Comparison of ENCODE assay signal across 26 cellular contexts in the genomic region with DNA sequence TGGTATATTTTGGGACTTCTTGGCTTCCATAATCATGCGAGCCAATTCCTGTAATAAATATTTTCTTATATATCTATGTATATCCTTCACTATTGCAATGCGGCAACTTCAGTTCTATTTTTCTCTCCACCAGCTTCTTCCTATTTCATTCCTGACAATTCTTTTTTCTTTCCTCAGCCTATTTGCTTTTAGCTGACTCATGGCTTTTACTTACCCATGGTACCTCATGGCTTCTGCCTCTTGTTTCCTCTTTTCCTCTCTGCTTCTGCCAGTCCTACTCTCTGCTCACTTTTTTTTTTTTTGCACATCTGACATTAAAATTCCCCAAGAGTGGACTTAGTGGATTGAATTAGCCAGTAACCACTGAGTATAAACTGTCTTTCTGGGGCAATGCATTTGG.
A peak's percentile ranks its signal among the peaks of the same experiment; 100 is the strongest.
DNase-seq lines count a peak whose midpoint lies in the region; ATAC-seq, FAIRE-seq and TF ChIP-seq lines count a peak whose summit lies in the region.
"Had no signal": no experiment of that assay in that cellular context is flagged by ENCODE, and none has a peak within 500 bp of the region (broad histone marks: within the 10 kb centered on the region; RNA-seq: fewer than 3 reads in every experiment).

No MANE protein-coding gene starts in this region.

- DNase-seq in AML-193 (lab: John Stamatoyannopoulos, UW) (peak; percentile 51 to 62), KBM-7 (peak; percentile 19), PC-9 (no peak), H1 (ENCODE audit: low read depth in 1 of 2, low spot score in 2 of 2) (no peak), NCI-H510A (lab: John Stamatoyannopoulos, UW) (no peak), NCI-H2029 (lab: John Stamatoyannopoulos, UW) (no peak), HCEC 1CT (no peak)
- no peak for DNase-seq in activated CD4-positive, alpha-beta T cell treated with anti-CD3 and anti-CD28 coated beads for 36 hours
- DNase-seq: activated CD4-positive, alpha-beta memory T cell treated with anti-CD3 and anti-CD28 coated beads for 36 hours; activated CD8-positive, alpha-beta memory T cell treated with anti-CD3 and anti-CD28 coated beads, Interleukin-2, amount 50 U/mL, for 4 hours; activated naive CD4-positive, alpha-beta T cell treated with anti-CD3 and anti-CD28 coated beads for 36 hours; lower lobe of right lung; NCI-H1105; NCI-H2081; NCI-H226; NCI-H748 treated with DMSO at 0.1 percent for 48 hours; ovary; stimulated activated CD4-positive, alpha-beta T cell treated with anti-CD3 and anti-CD28 coated beads, Interleukin-2, amount 100 ng/mL, for 48 hours had no signal

- H3K56ac ChIP-seq in H1 (replicated peaks; ENCODE audit: insufficient read length, low read depth, low read length), result no peak overlapping the region

- WGBS in H1 (ENCODE audit: extremely low coverage in 1 of 2, insufficient coverage in 1 of 2, insufficient read length in 1 of 2, insufficient replicate concordance in 2 of 2, low coverage in 1 of 2, low lambda C conversion rate in 2 of 2, missing lambda C conversion rate in 1 of 2), 2 experiments, result 88% methylated on average over 2 of the region's 2 CpGs; no CpG with 5 or more reads in 1 of the 2 experiments

- H3K4me1 ChIP-seq in PC-9 (replicated peaks; ENCODE audit: insufficient read depth), result no peaks in the 10 kb centered on the region
- peaks cover 0 to 2% (median 0%) of the 10 kb centered on the region in 4 experiments; a peak in 1 of 7 replicates for H3K4me1 ChIP-seq in H1 (replicated peaks in 1 of 4; ENCODE audit: control insufficient read depth in 3 of 4, insufficient read depth in 4 of 4, low read length in 3 of 4)
- H3K4me1 ChIP-seq: lower lobe of right lung had no signal

- no peak overlapping the region for H3K27ac Mint-ChIP-seq in activated CD4-positive, alpha-beta T cell treated with anti-CD3 and anti-CD28 coated beads for 36 hours
- H3K27ac Mint-ChIP-seq: activated CD4-positive, alpha-beta memory T cell treated with anti-CD3 and anti-CD28 coated beads for 36 hours; activated naive CD4-positive, alpha-beta T cell treated with anti-CD3 and anti-CD28 coated beads for 36 hours; activated T-helper 1 cell treated with anti-CD3 and anti-CD28 coated beads, Interleukin-12 subunit alpha, Interleukin-12 subunit beta, Interleukin-2, Interleukin-4 antibody, amounts not matched to agents 30 ng/mL and 10 ng/mL and 1 ng/mL, durations not matched to agents 14 hours and 24 hours and 36 hours; B cell; brain; natural killer cell treated with Interleukin-12 subunit alpha and Interleukin-12 subunit beta and Interleukin-15 and Interleukin-18, amount 100 ng/mL, for 72 hours had no signal

- H2BK15ac ChIP-seq in H1 (ENCODE audit: low read length), result no peak overlapping the region

- no peak for TF ChIP-seq EP300 in H1 (IDR thresholded peaks at IDR 0.05; ENCODE audit: borderline replicate concordance in 1 of 2, low read depth in 2 of 2, low read length in 2 of 2)

- no peaks in the 10 kb centered on the region for H3F3A ChIP-seq in PC-9 (ENCODE audit: insufficient read depth, low read depth)

- no peak for FAIRE-seq in H1 (lab: Jason Lieb, UNC)

- in situ Hi-C loops in KBM-7 (cut with MboI; ENCODE audit: low pct_unique_long_range_greater_than_20kb, low sequenced_read_pairs), result no loop called here

- no peak overlapping the region for H2BK5ac ChIP-seq in H1 (ENCODE audit: low read depth, low read length)

- H3K4me3 Mint-ChIP-seq in activated CD4-positive, alpha-beta T cell treated with anti-CD3 and anti-CD28 coated beads for 36 hours, result no peak overlapping the region
- H3K4me3 Mint-ChIP-seq: activated CD4-positive, alpha-beta memory T cell treated with anti-CD3 and anti-CD28 coated beads for 36 hours; activated naive CD4-positive, alpha-beta T cell treated with anti-CD3 and anti-CD28 coated beads for 36 hours; activated T-helper 1 cell treated with anti-CD3 and anti-CD28 coated beads, Interleukin-12 subunit alpha, Interleukin-12 subunit beta, Interleukin-2, Interleukin-4 antibody, amounts not matched to agents 30 ng/mL and 10 ng/mL and 1 ng/mL, durations not matched to agents 14 hours and 24 hours and 36 hours; B cell; brain; natural killer cell treated with Interleukin-12 subunit alpha and Interleukin-12 subunit beta and Interleukin-15 and Interleukin-18, amount 100 ng/mL, for 72 hours had no signal

- H2BK120ac ChIP-seq in H1 (replicated peaks; ENCODE audit: low read depth, low read length), result no peak overlapping the region

- H3K9me3 Mint-ChIP-seq in activated CD4-positive, alpha-beta T cell treated with anti-CD3 and anti-CD28 coated beads for 36 hours (ENCODE audit: low read depth), result no peaks in the 10 kb centered on the region
- H3K9me3 Mint-ChIP-seq: activated CD4-positive, alpha-beta memory T cell treated with anti-CD3 and anti-CD28 coated beads for 36 hours; activated naive CD4-positive, alpha-beta T cell treated with anti-CD3 and anti-CD28 coated beads for 36 hours; activated T-helper 1 cell treated with anti-CD3 and anti-CD28 coated beads, Interleukin-12 subunit alpha, Interleukin-12 subunit beta, Interleukin-2, Interleukin-4 antibody, amounts not matched to agents 30 ng/mL and 10 ng/mL and 1 ng/mL, durations not matched to agents 14 hours and 24 hours and 36 hours; natural killer cell treated with Interleukin-12 subunit alpha and Interleukin-12 subunit beta and Interleukin-15 and Interleukin-18, amount 100 ng/mL, for 72 hours had no signal

- H3K27me3 ChIP-seq in PC-9 (ENCODE audit: insufficient read depth, low read depth), result no peaks in the 10 kb centered on the region
- H3K27me3 ChIP-seq in H1 (replicated peaks in 1 of 4; ENCODE audit: control insufficient read depth in 3 of 4, extremely low read depth in 1 of 4, insufficient read depth in 3 of 4, low read length in 3 of 4), result no peaks in the 10 kb centered on the region
- H3K27me3 ChIP-seq: ovary, tibial nerve had no signal

- CTCF ChIA-PET in PC-9 (lab: Charles Lee) (no interaction called here), H1 (lab: Charles Lee; ENCODE audit: partially characterized antibody) (no interaction called here)
- CTCF ChIA-PET in activated CD4-positive, alpha-beta T cell treated with anti-CD3 and anti-CD28 coated beads for 36 hours (lab: Charles Lee), result interaction anchor here (1.1 kb wide), 1 partner anchor 24 kb away, joined by 6 read pairs; no protein-coding TSS in a partner anchor

- no peak for ATAC-seq in activated CD4-positive, alpha-beta T cell treated with anti-CD3 and anti-CD28 coated beads for 36 hours
- ATAC-seq: activated CD4-positive, CD25-positive, alpha-beta regulatory T cell treated with anti-CD3 and anti-CD28 coated beads, Interleukin-2, amount 50 U/mL, for 24 hours; HCT116; lower lobe of right lung; natural killer cell treated with Interleukin-12 subunit alpha and Interleukin-12 subunit beta and Interleukin-15 and Interleukin-18, amount 100 ng/mL, for 72 hours; Right ventricle myocardium inferior had no signal

- H3K23ac ChIP-seq in H1 (ENCODE audit: insufficient read length), result no peak overlapping the region

- TF ChIP-seq POLR2A in H1 (IDR thresholded peaks at IDR 0.05; ENCODE audit: control extremely low read depth in 1 of 2, low read depth in 2 of 2, low read length in 2 of 2), result no peak

- H3K36me3 Mint-ChIP-seq in activated CD4-positive, alpha-beta T cell treated with anti-CD3 and anti-CD28 coated beads for 36 hours (ENCODE audit: low read depth), result no peaks in the 10 kb centered on the region
- H3K36me3 Mint-ChIP-seq: activated CD4-positive, alpha-beta memory T cell treated with anti-CD3 and anti-CD28 coated beads for 36 hours; brain; natural killer cell treated with Interleukin-12 subunit alpha and Interleukin-12 subunit beta and Interleukin-15 and Interleukin-18, amount 100 ng/mL, for 72 hours had no signal

- H3K4me3 ChIP-seq in PC-9, result no peak overlapping the region
- no peak overlapping the region for H3K4me3 ChIP-seq in H1 (ENCODE audit: extremely low read depth in 1 of 4, insufficient read depth in 2 of 4, low read depth in 3 of 4, low read length in 4 of 4)
- H3K4me3 ChIP-seq: lower lobe of right lung, ovary, tibial nerve had no signal

- TF ChIP-seq CTCF in PC-9 (conservative IDR thresholded peaks at IDR 0.05) (no peak), H1 (IDR thresholded peaks at IDR 0.05; ENCODE audit: control extremely low read depth in 1 of 3, insufficient read depth in 1 of 3, low read depth in 1 of 3, low read length in 3 of 3) (no peak)

- no peak overlapping the region for H3K4ac ChIP-seq in H1 (replicated peaks; ENCODE audit: insufficient read length, low read depth, low read length)

- no peak overlapping the region for H3K9ac ChIP-seq in H1 (replicated peaks in 1 of 4; ENCODE audit: extremely low read depth in 1 of 4, low read depth in 3 of 4, low read length in 3 of 4)

- H3K18ac ChIP-seq in H1 (ENCODE audit: extremely low read depth, low read length), result no peak overlapping the region

- peaks cover 8% of the 10 kb centered on the region for H3K27me3 Mint-ChIP-seq in activated CD4-positive, alpha-beta T cell treated with anti-CD3 and anti-CD28 coated beads for 36 hours
- H3K27me3 Mint-ChIP-seq: B cell, brain had no signal

- H3K9me2 ChIP-seq in PC-9 (ENCODE audit: insufficient read depth), result no peaks in the 10 kb centered on the region

- BruUV-seq in PC-9 (replicated peaks; lab: Mats Ljungman, UMichigan), result no TSS peak

- no peak overlapping the region for H2BK12ac ChIP-seq in H1 (ENCODE audit: low read depth, low read length)

- no peak overlapping the region for H4K5ac ChIP-seq in H1 (ENCODE audit: insufficient read length, low read depth, low read length)

- H3K79me2 ChIP-seq in PC-9 (ENCODE audit: low read depth) (no peaks in the 10 kb centered on the region), H1 (ENCODE audit: control insufficient read depth in 1 of 2, insufficient read depth in 2 of 2, low read length in 2 of 2) (no peaks in the 10 kb centered on the region)

- no peaks in the 10 kb centered on the region for H3K4me1 Mint-ChIP-seq in activated CD4-positive, alpha-beta T cell treated with anti-CD3 and anti-CD28 coated beads for 36 hours
- H3K4me1 Mint-ChIP-seq: B cell, brain had no signal

- no peak overlapping the region for H3K14ac ChIP-seq in H1 (ENCODE audit: insufficient read length)

- TF ChIP-seq RAD21 in H1 (IDR thresholded peaks at IDR 0.05 in 1 of 2, conservative IDR thresholded peaks at IDR 0.05 in 1 of 2; ENCODE audit: low read depth in 2 of 2, low read length in 2 of 2), result no peak

- H3K4me2 ChIP-seq in PC-9 (no peak overlapping the region), H1 (ENCODE audit: insufficient read depth in 1 of 2, low read depth in 2 of 2, low read length in 2 of 2) (no peak overlapping the region)

- POLR2A ChIA-PET in PC-9 (lab: Charles Lee; ENCODE audit: unreplicated experiment) (no interaction called here), H1 (lab: Charles Lee; ENCODE audit: partially characterized antibody) (no interaction called here)
- POLR2A ChIA-PET in activated CD4-positive, alpha-beta T cell treated with anti-CD3 and anti-CD28 coated beads for 36 hours (lab: Charles Lee), result no interaction called here

- H3K27ac ChIP-seq in PC-9 (no peak overlapping the region), H1 (ENCODE audit: low read depth, low read length) (no peak overlapping the region)
- H3K27ac ChIP-seq: lower lobe of right lung, ovary, tibial nerve had no signal

- H3K23me2 ChIP-seq in H1 (ENCODE audit: low read depth, low read length), result no peaks in the 10 kb centered on the region

- H3K9me3 ChIP-seq in PC-9 (ENCODE audit: insufficient read depth, low read depth) (no peaks in the 10 kb centered on the region; the same call in 1 of the 2 replicates), H1 (ENCODE audit: insufficient read depth in 2 of 2, low read depth in 1 of 2, low read length in 1 of 2) (0 out of 4 replicates have a peak, but pooled peaks cover 0 to 4% of the 10 kb centered on the region in 2 experiments)
- H3K9me3 ChIP-seq: lower lobe of right lung, ovary, tibial nerve had no signal

- H3K79me1 ChIP-seq in H1 (ENCODE audit: low read depth, low read length), result no peaks in the 10 kb centered on the region

- intact Hi-C loops in PC-9 (cut with micrococcal nuclease; ENCODE audit: unreplicated experiment), result no loop called here
- intact Hi-C loops in activated CD4-positive, alpha-beta T cell treated with anti-CD3 and anti-CD28 coated beads for 36 hours (cut with DNase I, micrococcal nuclease), result no loop called here

- no peaks in the 10 kb centered on the region for H3K36me3 ChIP-seq in PC-9 (ENCODE audit: low read depth)
- H3K36me3 ChIP-seq in H1 (ENCODE audit: control insufficient read depth in 2 of 4, insufficient read depth in 4 of 4, low read length in 3 of 4), result no peaks in the 10 kb centered on the region
- H3K36me3 ChIP-seq: lower lobe of right lung, ovary, tibial nerve had no signal

- no peak overlapping the region for H4K91ac ChIP-seq in H1 (replicated peaks; ENCODE audit: insufficient read length, low read length)

- H4K20me1 ChIP-seq in PC-9 (ENCODE audit: insufficient read depth) (no peaks in the 10 kb centered on the region; the same call in 1 of the 2 replicates), H1 (replicated peaks in 1 of 2; ENCODE audit: control insufficient read depth in 1 of 2, insufficient read depth in 2 of 2, low read length in 2 of 2) (no peaks in the 10 kb centered on the region)

- no peak overlapping the region for H2AK5ac ChIP-seq in H1 (ENCODE audit: low read depth, low read length)

- H4K8ac ChIP-seq in H1 (ENCODE audit: extremely low read depth, insufficient read depth, low read length), result no peak overlapping the region

- H2BK20ac ChIP-seq in H1 (ENCODE audit: low read length), result no peak overlapping the region

- H2AFZ ChIP-seq in PC-9, result peak overlapping the region; percentile 50; the same call in 1 of the 2 replicates
- no peak overlapping the region for H2AFZ ChIP-seq in H1 (ENCODE audit: low read length)

Comparison
In these comparisons a context has a peak if more than half of its experiments do, and no peak if none do; other contexts are left out.
1. DNase-seq: peak in AML-193 (2 of 2) and KBM-7 (single experiment); none in PC-9 (0 of 2), H1 (0 of 2), activated CD4-positive, alpha-beta T cell treated with anti-CD3 and anti-CD28 coated beads for 36 hours (single experiment), NCI-H510A (single experiment), NCI-H2029 (single experiment) and HCEC 1CT (single experiment).